22 cellular contexts compared by ENCODE assay signal in genomic region chrX:72392816-72393800, GRCh38.
"Had no signal": no experiment of that assay in that cellular context is flagged by ENCODE, and none has a peak within 500 bp of the region (broad histone marks: within the 10 kb centered on the region; RNA-seq: fewer than 3 reads in every experiment).

No MANE protein-coding gene starts in this region.

- H3K4me1 Mint-ChIP-seq: activated CD4-positive, alpha-beta memory T cell treated with anti-CD3 and anti-CD28 coated beads, Interleukin-2, amount 10 ng/mL, durations not matched to agents 7 days and 5 days; activated CD4-positive, alpha-beta T cell treated with anti-CD3 and anti-CD28 coated beads for 36 hours; central memory CD8-positive, alpha-beta T cell had no signal

- H3K9me3 ChIP-seq: left lung, prostate gland, right lobe of liver, SK-N-SH, spleen, stomach, thoracic aorta had no signal

- H3K4me3 Mint-ChIP-seq: activated CD4-positive, alpha-beta memory T cell treated with anti-CD3 and anti-CD28 coated beads, Interleukin-2, amount 10 ng/mL, durations not matched to agents 7 days and 5 days; activated CD4-positive, alpha-beta T cell treated with anti-CD3 and anti-CD28 coated beads for 36 hours; activated naive CD8-positive, alpha-beta T cell; central memory CD8-positive, alpha-beta T cell; naive thymus-derived CD4-positive, alpha-beta T cell; T-helper 1 cell treated with Interleukin-12 subunit alpha and Interleukin-12 subunit beta and Interleukin-4 antibody, amounts not matched to agents 30 μg/mL and 1 μg/mL, for 36 hours had no signal

- DNase-seq: activated CD4-positive, alpha-beta memory T cell treated with anti-CD3 and anti-CD28 coated beads, Interleukin-2, amount 10 ng/mL, durations not matched to agents 7 days and 5 days; activated CD4-positive, alpha-beta T cell treated with anti-CD3 and anti-CD28 coated beads for 36 hours; activated gamma-delta T cell treated with Interleukin-2 at 50 U/mL for 16 hours; amygdala; brain microvascular endothelial cell; cortex of kidney; effector memory CD4-positive, alpha-beta T cell; islet precursor cell; left lung; mammary epithelial cell; naive thymus-derived CD4-positive, alpha-beta T cell; occipital lobe; right lobe of liver; SK-N-SH; spleen; stomach; WERI-Rb-1 had no signal

- H3K4me1 ChIP-seq: prostate gland, right lobe of liver had no signal

- H3K9ac ChIP-seq: SK-N-SH had no signal

- H3K27me3 Mint-ChIP-seq: activated CD4-positive, alpha-beta memory T cell treated with anti-CD3 and anti-CD28 coated beads, Interleukin-2, amount 10 ng/mL, durations not matched to agents 7 days and 5 days; activated CD4-positive, alpha-beta T cell treated with anti-CD3 and anti-CD28 coated beads for 36 hours; activated naive CD8-positive, alpha-beta T cell; central memory CD8-positive, alpha-beta T cell; naive thymus-derived CD4-positive, alpha-beta T cell had no signal

- H3K4me2 ChIP-seq: SK-N-SH had no signal

- H3K4me3 ChIP-seq: left lung, prostate gland, right lobe of liver, spleen, stomach, thoracic aorta had no signal

- ATAC-seq: activated CD4-positive, alpha-beta T cell treated with anti-CD3 and anti-CD28 coated beads for 36 hours; left lung; naive thymus-derived CD4-positive, alpha-beta T cell; right lobe of liver had no signal

- H3K27ac Mint-ChIP-seq: activated CD4-positive, alpha-beta memory T cell treated with anti-CD3 and anti-CD28 coated beads, Interleukin-2, amount 10 ng/mL, durations not matched to agents 7 days and 5 days; activated CD4-positive, alpha-beta T cell treated with anti-CD3 and anti-CD28 coated beads for 36 hours; activated naive CD8-positive, alpha-beta T cell; naive thymus-derived CD4-positive, alpha-beta T cell; T-helper 1 cell treated with Interleukin-12 subunit alpha and Interleukin-12 subunit beta and Interleukin-4 antibody, amounts not matched to agents 30 μg/mL and 1 μg/mL, for 36 hours had no signal

- H3K9me3 Mint-ChIP-seq: activated CD4-positive, alpha-beta memory T cell treated with anti-CD3 and anti-CD28 coated beads, Interleukin-2, amount 10 ng/mL, durations not matched to agents 7 days and 5 days; central memory CD8-positive, alpha-beta T cell; naive thymus-derived CD4-positive, alpha-beta T cell; T-helper 1 cell treated with Interleukin-12 subunit alpha and Interleukin-12 subunit beta and Interleukin-4 antibody, amounts not matched to agents 30 μg/mL and 1 μg/mL, for 36 hours had no signal

- H3K27ac ChIP-seq: brain microvascular endothelial cell, left lung, prostate gland, right lobe of liver, spleen, stomach, thoracic aorta, WERI-Rb-1 had no signal

- H3K36me3 ChIP-seq: brain microvascular endothelial cell, left lung, prostate gland, right lobe of liver, spleen, stomach, thoracic aorta, WERI-Rb-1 had no signal

- H3K27me3 ChIP-seq: right lobe of liver, stomach had no signal
